In the genomic region with DNA sequence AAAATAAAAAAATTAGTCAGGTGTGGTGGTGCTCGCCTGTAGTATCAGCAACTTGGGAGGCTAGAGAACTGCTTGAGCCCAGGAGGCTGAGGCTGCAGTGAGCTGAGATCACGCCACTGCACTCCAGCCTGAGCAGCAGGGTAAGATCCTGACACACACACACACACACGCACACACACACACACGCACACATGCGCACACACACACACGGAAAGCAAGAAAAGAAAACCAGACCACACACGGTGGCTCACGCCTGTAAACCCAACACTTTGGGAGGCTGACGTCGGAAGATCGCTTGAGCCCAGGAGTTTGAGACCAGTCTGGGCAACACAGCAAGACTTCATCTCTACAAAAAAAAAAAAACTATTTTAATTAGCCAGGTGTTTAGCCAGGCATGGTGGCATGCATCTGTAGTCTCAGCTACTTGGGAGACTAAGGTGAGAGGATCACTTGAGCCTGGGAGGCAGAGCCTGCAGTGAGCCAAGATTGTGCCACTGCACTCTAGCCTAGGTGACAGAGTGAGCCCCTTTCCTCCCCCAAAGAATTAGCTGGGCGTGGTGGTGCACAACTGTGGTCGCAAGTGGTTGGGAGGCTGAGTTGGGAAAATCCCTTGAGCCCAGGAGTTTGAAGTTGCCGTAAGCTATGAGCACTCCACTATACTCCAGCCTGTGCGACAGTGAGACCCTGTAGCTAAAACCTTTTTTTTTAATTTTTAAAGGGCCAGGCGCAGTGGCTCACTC, we compare ENCODE assay signal across 1 cellular context.
TF ChIP-seq lines count a peak whose summit lies in the region.

No MANE protein-coding gene starts in this region.

TF ChIP-seq in HepG2, 621 proteins besides CTCF, POLR2A, EP300 and RAD21 (continued from another document and continues in another):
- TF ChIP-seq ZNF225 (CRISPR knock-in tag; IDR thresholded peaks at IDR 0.05): 0 out of 2 replicates have a peak, but pooled peaks have one; percentile 20
- TF ChIP-seq, protein P1, sequence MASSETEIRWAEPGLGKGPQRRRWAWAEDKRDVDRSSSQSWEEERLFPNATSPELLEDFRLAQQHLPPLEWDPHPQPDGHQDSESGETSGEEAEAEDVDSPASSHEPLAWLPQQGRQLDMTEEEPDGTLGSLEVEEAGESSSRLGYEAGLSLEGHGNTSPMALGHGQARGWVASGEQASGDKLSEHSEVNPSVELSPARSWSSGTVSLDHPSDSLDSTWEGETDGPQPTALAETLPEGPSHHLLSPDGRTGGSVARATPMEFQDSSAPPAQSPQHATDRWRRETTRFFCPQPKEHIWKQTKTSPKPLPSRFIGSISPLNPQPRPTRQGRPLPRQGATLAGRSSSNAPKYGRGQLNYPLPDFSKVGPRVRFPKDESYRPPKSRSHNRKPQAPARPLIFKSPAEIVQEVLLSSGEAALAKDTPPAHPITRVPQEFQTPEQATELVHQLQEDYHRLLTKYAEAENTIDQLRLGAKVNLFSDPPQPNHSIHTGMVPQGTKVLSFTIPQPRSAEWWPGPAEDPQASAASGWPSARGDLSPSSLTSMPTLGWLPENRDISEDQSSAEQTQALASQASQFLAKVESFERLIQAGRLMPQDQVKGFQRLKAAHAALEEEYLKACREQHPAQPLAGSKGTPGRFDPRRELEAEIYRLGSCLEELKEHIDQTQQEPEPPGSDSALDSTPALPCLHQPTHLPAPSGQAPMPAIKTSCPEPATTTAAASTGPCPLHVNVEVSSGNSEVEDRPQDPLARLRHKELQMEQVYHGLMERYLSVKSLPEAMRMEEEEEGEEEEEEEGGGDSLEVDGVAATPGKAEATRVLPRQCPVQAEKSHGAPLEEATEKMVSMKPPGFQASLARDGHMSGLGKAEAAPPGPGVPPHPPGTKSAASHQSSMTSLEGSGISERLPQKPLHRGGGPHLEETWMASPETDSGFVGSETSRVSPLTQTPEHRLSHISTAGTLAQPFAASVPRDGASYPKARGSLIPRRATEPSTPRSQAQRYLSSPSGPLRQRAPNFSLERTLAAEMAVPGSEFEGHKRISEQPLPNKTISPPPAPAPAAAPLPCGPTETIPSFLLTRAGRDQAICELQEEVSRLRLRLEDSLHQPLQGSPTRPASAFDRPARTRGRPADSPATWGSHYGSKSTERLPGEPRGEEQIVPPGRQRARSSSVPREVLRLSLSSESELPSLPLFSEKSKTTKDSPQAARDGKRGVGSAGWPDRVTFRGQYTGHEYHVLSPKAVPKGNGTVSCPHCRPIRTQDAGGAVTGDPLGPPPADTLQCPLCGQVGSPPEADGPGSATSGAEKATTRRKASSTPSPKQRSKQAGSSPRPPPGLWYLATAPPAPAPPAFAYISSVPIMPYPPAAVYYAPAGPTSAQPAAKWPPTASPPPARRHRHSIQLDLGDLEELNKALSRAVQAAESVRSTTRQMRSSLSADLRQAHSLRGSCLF (CRISPR knock-in tag; IDR thresholded peaks at IDR 0.05; ENCODE audit: borderline replicate concordance): no peak
- TF ChIP-seq ZNF282 (IDR thresholded peaks at IDR 0.05; ENCODE audit: partially characterized antibody): no peak
- TF ChIP-seq ZNF619 (CRISPR knock-in tag; IDR thresholded peaks at IDR 0.05): 0 out of 2 replicates have a peak, but pooled peaks have one; percentile 41
- no peak for TF ChIP-seq IKZF1 (IDR thresholded peaks at IDR 0.05)
- TF ChIP-seq ZFY (CRISPR knock-in tag; IDR thresholded peaks at IDR 0.05): no peak
- TF ChIP-seq, protein P2, sequence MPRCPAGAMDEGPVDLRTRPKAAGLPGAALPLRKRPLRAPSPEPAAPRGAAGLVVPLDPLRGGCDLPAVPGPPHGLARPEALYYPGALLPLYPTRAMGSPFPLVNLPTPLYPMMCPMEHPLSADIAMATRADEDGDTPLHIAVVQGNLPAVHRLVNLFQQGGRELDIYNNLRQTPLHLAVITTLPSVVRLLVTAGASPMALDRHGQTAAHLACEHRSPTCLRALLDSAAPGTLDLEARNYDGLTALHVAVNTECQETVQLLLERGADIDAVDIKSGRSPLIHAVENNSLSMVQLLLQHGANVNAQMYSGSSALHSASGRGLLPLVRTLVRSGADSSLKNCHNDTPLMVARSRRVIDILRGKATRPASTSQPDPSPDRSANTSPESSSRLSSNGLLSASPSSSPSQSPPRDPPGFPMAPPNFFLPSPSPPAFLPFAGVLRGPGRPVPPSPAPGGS (CRISPR knock-in tag; IDR thresholded peaks at IDR 0.05): peak; percentile 56; the same call in 1 of the 2 replicates
- no peak for TF ChIP-seq ZFP36L2 (CRISPR knock-in tag; IDR thresholded peaks at IDR 0.05)
- TF ChIP-seq TBL1XR1 (IDR thresholded peaks at IDR 0.05; ENCODE audit: borderline replicate concordance, low read length, partially characterized antibody): no peak
- no peak for TF ChIP-seq ZNF17 (CRISPR knock-in tag; IDR thresholded peaks at IDR 0.05)
- TF ChIP-seq, protein P3, sequence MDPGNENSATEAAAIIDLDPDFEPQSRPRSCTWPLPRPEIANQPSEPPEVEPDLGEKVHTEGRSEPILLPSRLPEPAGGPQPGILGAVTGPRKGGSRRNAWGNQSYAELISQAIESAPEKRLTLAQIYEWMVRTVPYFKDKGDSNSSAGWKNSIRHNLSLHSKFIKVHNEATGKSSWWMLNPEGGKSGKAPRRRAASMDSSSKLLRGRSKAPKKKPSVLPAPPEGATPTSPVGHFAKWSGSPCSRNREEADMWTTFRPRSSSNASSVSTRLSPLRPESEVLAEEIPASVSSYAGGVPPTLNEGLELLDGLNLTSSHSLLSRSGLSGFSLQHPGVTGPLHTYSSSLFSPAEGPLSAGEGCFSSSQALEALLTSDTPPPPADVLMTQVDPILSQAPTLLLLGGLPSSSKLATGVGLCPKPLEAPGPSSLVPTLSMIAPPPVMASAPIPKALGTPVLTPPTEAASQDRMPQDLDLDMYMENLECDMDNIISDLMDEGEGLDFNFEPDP (CRISPR knock-in tag; conservative IDR thresholded peaks at IDR 0.05): 0 out of 2 replicates have a peak, but pooled peaks have one; percentile 59
- TF ChIP-seq, protein P4, sequence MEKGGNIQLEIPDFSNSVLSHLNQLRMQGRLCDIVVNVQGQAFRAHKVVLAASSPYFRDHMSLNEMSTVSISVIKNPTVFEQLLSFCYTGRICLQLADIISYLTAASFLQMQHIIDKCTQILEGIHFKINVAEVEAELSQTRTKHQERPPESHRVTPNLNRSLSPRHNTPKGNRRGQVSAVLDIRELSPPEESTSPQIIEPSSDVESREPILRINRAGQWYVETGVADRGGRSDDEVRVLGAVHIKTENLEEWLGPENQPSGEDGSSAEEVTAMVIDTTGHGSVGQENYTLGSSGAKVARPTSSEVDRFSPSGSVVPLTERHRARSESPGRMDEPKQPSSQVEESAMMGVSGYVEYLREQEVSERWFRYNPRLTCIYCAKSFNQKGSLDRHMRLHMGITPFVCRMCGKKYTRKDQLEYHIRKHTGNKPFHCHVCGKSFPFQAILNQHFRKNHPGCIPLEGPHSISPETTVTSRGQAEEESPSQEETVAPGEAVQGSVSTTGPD (CRISPR knock-in tag; IDR thresholded peaks at IDR 0.05): no peak
- no peak for TF ChIP-seq NR3C1 (CRISPR knock-in tag; IDR thresholded peaks at IDR 0.05)
- no peak for TF ChIP-seq SOX6 (IDR thresholded peaks at IDR 0.05)
- no peak for TF ChIP-seq SOX6 (CRISPR knock-in tag; IDR thresholded peaks at IDR 0.05)
- no peak for TF ChIP-seq YY1 (IDR thresholded peaks at IDR 0.05; ENCODE audit: insufficient read depth, insufficient replicate concordance, low read depth, low read length)
- TF ChIP-seq NRL (CRISPR knock-in tag; IDR thresholded peaks at IDR 0.05; ENCODE audit: borderline replicate concordance): no peak
- TF ChIP-seq, protein P5, sequence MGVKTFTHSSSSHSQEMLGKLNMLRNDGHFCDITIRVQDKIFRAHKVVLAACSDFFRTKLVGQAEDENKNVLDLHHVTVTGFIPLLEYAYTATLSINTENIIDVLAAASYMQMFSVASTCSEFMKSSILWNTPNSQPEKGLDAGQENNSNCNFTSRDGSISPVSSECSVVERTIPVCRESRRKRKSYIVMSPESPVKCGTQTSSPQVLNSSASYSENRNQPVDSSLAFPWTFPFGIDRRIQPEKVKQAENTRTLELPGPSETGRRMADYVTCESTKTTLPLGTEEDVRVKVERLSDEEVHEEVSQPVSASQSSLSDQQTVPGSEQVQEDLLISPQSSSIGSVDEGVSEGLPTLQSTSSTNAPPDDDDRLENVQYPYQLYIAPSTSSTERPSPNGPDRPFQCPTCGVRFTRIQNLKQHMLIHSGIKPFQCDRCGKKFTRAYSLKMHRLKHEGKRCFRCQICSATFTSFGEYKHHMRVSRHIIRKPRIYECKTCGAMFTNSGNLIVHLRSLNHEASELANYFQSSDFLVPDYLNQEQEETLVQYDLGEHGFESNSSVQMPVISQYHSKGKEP (CRISPR knock-in tag; IDR thresholded peaks at IDR 0.05): no peak
- TF ChIP-seq ZNF343 (CRISPR knock-in tag; IDR thresholded peaks at IDR 0.05): no peak
- TF ChIP-seq ZNF83 (CRISPR knock-in tag; IDR thresholded peaks at IDR 0.05; ENCODE audit: borderline replicate concordance): 0 out of 2 replicates have a peak, but pooled peaks have one; percentile 48
- no peak for TF ChIP-seq XBP1 (CRISPR knock-in tag; IDR thresholded peaks at IDR 0.05)
- TF ChIP-seq, protein P6, sequence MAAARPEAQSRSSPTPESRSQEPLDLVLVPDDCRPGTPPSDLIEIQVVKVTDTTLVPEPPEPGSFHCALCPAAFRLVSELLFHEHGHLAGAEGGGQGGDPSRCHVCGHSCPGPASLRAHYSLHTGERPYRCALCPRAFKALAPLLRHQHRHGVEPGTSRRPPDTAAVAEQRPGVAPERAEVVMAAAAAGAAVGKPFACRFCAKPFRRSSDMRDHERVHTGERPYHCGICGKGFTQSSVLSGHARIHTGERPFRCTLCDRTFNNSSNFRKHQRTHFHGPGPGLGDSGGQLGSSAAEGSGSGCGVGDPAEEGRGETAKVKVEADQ (CRISPR knock-in tag; IDR thresholded peaks at IDR 0.05; ENCODE audit: borderline replicate concordance): no peak
- TF ChIP-seq SP4 (CRISPR knock-in tag; IDR thresholded peaks at IDR 0.05): no peak
- TF ChIP-seq MAFG (CRISPR knock-in tag; IDR thresholded peaks at IDR 0.05): no peak
- TF ChIP-seq, protein P7, sequence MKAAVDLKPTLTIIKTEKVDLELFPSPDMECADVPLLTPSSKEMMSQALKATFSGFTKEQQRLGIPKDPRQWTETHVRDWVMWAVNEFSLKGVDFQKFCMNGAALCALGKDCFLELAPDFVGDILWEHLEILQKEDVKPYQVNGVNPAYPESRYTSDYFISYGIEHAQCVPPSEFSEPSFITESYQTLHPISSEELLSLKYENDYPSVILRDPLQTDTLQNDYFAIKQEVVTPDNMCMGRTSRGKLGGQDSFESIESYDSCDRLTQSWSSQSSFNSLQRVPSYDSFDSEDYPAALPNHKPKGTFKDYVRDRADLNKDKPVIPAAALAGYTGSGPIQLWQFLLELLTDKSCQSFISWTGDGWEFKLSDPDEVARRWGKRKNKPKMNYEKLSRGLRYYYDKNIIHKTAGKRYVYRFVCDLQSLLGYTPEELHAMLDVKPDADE (CRISPR knock-in tag; IDR thresholded peaks at IDR 0.05): 0 out of 2 replicates have a peak, but pooled peaks have one; percentile 14
- no peak for TF ChIP-seq MIER3 (CRISPR knock-in tag; IDR thresholded peaks at IDR 0.05; ENCODE audit: borderline replicate concordance)
- no peak for TF ChIP-seq ZNF816 (CRISPR knock-in tag; IDR thresholded peaks at IDR 0.05; ENCODE audit: borderline replicate concordance)
- TF ChIP-seq, protein P8, sequence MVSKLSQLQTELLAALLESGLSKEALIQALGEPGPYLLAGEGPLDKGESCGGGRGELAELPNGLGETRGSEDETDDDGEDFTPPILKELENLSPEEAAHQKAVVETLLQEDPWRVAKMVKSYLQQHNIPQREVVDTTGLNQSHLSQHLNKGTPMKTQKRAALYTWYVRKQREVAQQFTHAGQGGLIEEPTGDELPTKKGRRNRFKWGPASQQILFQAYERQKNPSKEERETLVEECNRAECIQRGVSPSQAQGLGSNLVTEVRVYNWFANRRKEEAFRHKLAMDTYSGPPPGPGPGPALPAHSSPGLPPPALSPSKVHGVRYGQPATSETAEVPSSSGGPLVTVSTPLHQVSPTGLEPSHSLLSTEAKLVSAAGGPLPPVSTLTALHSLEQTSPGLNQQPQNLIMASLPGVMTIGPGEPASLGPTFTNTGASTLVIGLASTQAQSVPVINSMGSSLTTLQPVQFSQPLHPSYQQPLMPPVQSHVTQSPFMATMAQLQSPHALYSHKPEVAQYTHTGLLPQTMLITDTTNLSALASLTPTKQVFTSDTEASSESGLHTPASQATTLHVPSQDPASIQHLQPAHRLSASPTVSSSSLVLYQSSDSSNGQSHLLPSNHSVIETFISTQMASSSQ (IDR thresholded peaks at IDR 0.05; ENCODE audit: low read depth): no peak
- TF ChIP-seq, protein P8 (CRISPR knock-in tag; IDR thresholded peaks at IDR 0.05; ENCODE audit: borderline replicate concordance): no peak
- no peak for TF ChIP-seq KAT2B (IDR thresholded peaks at IDR 0.05; ENCODE audit: borderline replicate concordance, low read depth, low read length)
- TF ChIP-seq ZMAT3 (CRISPR knock-in tag; conservative IDR thresholded peaks at IDR 0.05): no peak
- TF ChIP-seq ISL2 (CRISPR knock-in tag; IDR thresholded peaks at IDR 0.05): no peak
- TF ChIP-seq ZNF367 (CRISPR knock-in tag; IDR thresholded peaks at IDR 0.05; ENCODE audit: borderline replicate concordance): no peak
- TF ChIP-seq, protein P9, sequence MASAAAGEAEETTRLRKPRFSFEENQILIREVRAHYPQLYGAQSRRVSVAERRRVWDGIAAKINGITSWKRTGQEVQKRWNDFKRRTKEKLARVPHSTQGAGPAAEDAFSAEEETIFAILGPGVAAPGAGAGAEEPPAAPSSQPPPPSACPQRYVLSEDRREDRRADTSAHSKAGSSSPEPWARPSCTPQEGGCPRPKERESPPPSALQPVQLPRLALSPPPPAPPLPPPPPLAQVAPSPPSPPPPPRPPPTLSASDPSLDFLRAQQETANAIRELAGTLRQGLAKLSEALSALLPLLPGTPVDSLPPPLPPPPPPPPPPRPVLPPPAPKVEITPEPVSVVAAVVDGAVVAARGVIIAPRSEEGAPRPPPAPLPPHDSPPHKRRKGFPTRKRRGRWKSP (CRISPR knock-in tag; IDR thresholded peaks at IDR 0.05): no peak
